Comparison of ENCODE assay signal across 32 cellular contexts in genomic region chr5:1219098-1219767, GRCh38. TPM values are rescaled to one million over a fixed set of nuclear protein-coding genes. Genes with fewer than 3 reads are reported as not detected.
"Had no signal": no experiment of that assay in that cellular context is flagged by ENCODE, and none has a peak within 500 bp of the region (broad histone marks: within the 10 kb centered on the region; RNA-seq: fewer than 3 reads in every experiment).

No MANE protein-coding gene starts in this region.

- DNase-seq: activated B cell treated with CpG ODN at 0.5 μM for 24 hours; activated CD4-positive, alpha-beta T cell treated with anti-CD3 and anti-CD28 coated beads for 48 hours; activated CD4-positive, alpha-beta T cell treated with anti-CD3 and anti-CD28 coated beads, Interleukin-2, amount 50 U/mL, for 1 hour; activated CD4-positive, alpha-beta T cell treated with anti-CD3 and anti-CD28 coated beads, Interleukin-2, amount 50 U/mL, for 48 hours; activated CD8-positive, alpha-beta memory T cell treated with anti-CD3 and anti-CD28 coated beads for 24 hours; activated CD8-positive, alpha-beta T cell treated with anti-CD3 and anti-CD28 coated beads for 36 hours; activated effector memory CD4-positive, alpha-beta T cell treated with Interleukin-2 at 50 U/mL for 16 hours; activated gamma-delta T cell treated with Interleukin-2 at 50 U/mL for 16 hours; activated naive CD4-positive, alpha-beta T cell treated with anti-CD3 and anti-CD28 coated beads, Interleukin-2, amount 50 U/mL, for 16 hours; activated naive CD4-positive, alpha-beta T cell treated with Interleukin-2 at 50 U/mL for 16 hours; activated T-cell treated with anti-CD3 and anti-CD28 coated beads, Interleukin-2, amount 50 U/mL, for 4 hours; amniotic stem cell; anterior cingulate cortex; brain microvascular endothelial cell; dorsolateral prefrontal cortex; effector memory CD4-positive, alpha-beta T cell; erythroblast; foreskin keratinocyte; gastrocnemius medialis; T-helper 1 cell; T-helper 17 cell; T1000; WERI-Rb-1 had no signal

- H3K27ac ChIP-seq: brain microvascular endothelial cell, coronary artery, dorsolateral prefrontal cortex, esophagus muscularis mucosa, foreskin keratinocyte, gastrocnemius medialis, WERI-Rb-1 had no signal

- H3K4me1 ChIP-seq: esophagus muscularis mucosa, foreskin keratinocyte, gastrocnemius medialis had no signal

- FAIRE-seq: astrocyte had no signal

- H3K27me3 ChIP-seq: brain microvascular endothelial cell, foreskin keratinocyte had no signal

- ATAC-seq: activated CD4-positive, CD25-positive, alpha-beta regulatory T cell treated with anti-CD3 and anti-CD28 coated beads, Interleukin-2, amount 50 U/mL, for 24 hours; activated CD8-positive, alpha-beta T cell treated with anti-CD3 and anti-CD28 coated beads for 36 hours; activated T-cell treated with anti-CD3 and anti-CD28 coated beads, Interleukin-2, amount 50 U/mL, for 4 hours; activated T-helper 17 cell treated with anti-CD3 and anti-CD28 coated beads, Interleukin-2, amount 50 U/mL, for 72 hours; foreskin keratinocyte; gastrocnemius medialis; T-helper 17 cell had no signal

- H3K9me3 ChIP-seq: gastrocnemius medialis had no signal

- H3K36me3 ChIP-seq: brain microvascular endothelial cell, esophagus muscularis mucosa, gastrocnemius medialis, WERI-Rb-1 had no signal

- H3K4me3 ChIP-seq: coronary artery, dorsolateral prefrontal cortex, esophagus muscularis mucosa, gastrocnemius medialis had no signal

RNA-seq across cellular contexts. Expression of gene SLC6A18, which starts 5.9 kb away (rescaled TPM):
- total RNA-seq: activated B cell treated with CpG ODN at 0.5 μM for 24 hours; activated CD8-positive, alpha-beta T cell treated with anti-CD3 and anti-CD28 coated beads for 36 hours; activated T-cell treated with anti-CD3 and anti-CD28 coated beads, Interleukin-2, amount 50 U/mL, for 4 hours; activated T-helper 17 cell treated with anti-CD3 and anti-CD28 coated beads, Interleukin-2, amount 50 U/mL, for 72 hours; astrocyte; bronchial epithelial cell; cardiac septum; cerebellum; dorsolateral prefrontal cortex; esophagus muscularis mucosa; foreskin keratinocyte; gastrocnemius medialis; T-helper 17 cell had no signal
- polyA plus RNA-seq: adipose tissue, foreskin keratinocyte had no signal

RNA-seq across cellular contexts. Expression of gene SLC6A19, which starts 17.8 kb away (rescaled TPM):
- total RNA-seq: activated B cell treated with CpG ODN at 0.5 μM for 24 hours; activated CD8-positive, alpha-beta T cell treated with anti-CD3 and anti-CD28 coated beads for 36 hours; activated T-helper 17 cell treated with anti-CD3 and anti-CD28 coated beads, Interleukin-2, amount 50 U/mL, for 72 hours; astrocyte; bronchial epithelial cell; esophagus muscularis mucosa; foreskin keratinocyte; T-helper 17 cell had no signal
- polyA plus RNA-seq: foreskin keratinocyte had no signal
